Comparison of ENCODE assay signal across 9 cellular contexts in genomic region chr6:13012977-13013680, GRCh38.
DNase-seq lines count a peak whose midpoint lies in the region; ATAC-seq and TF ChIP-seq lines count a peak whose summit lies in the region.
"Had no signal": no experiment of that assay in that cellular context is flagged by ENCODE, and none has a peak within 500 bp of the region (broad histone marks: within the 10 kb centered on the region; RNA-seq: fewer than 3 reads in every experiment).

No MANE protein-coding gene starts in this region.

- H3K27ac Mint-ChIP-seq in Caco-2 (ENCODE audit: unreplicated experiment) (no peak overlapping the region), natural killer cell (no peak overlapping the region)

- H3K4me3 ChIP-seq in Caco-2 (ENCODE audit: low read depth, low read length) (0 out of 2 replicates have a peak overlapping the region, but pooled peaks have one; percentile 11), esophagus muscularis mucosa (peak overlapping the region; percentile 52 to 62 (median 52))

- H3K4me1 ChIP-seq in Caco-2: peaks cover 14% of the 10 kb centered on the region; the same call in 1 of the 2 replicates
- peaks cover 20 to 31% (median 24%) of the 10 kb centered on the region in 4 donors for H3K4me1 ChIP-seq in esophagus muscularis mucosa

- H3K9me3 ChIP-seq in Caco-2 (no peaks in the 10 kb centered on the region), esophagus muscularis mucosa (no peaks in the 10 kb centered on the region)

- H3K36me3 Mint-ChIP-seq in Caco-2 (ENCODE audit: insufficient read depth, unreplicated experiment) (no peaks in the 10 kb centered on the region), natural killer cell (no peaks in the 10 kb centered on the region)

- no peak overlapping the region for H3K27ac ChIP-seq in esophagus muscularis mucosa (replicated peaks in 1 of 4)

- peak overlapping the region; percentile 67 for H3K4me3 Mint-ChIP-seq in Caco-2 (ENCODE audit: unreplicated experiment)
- H3K4me3 Mint-ChIP-seq in natural killer cell: peak overlapping the region; percentile 85

- CTCF ChIA-PET in Caco-2 (lab: Charles Lee): no interaction called here

- H3K4me1 Mint-ChIP-seq in Caco-2 (ENCODE audit: low read depth, unreplicated experiment) (peaks cover 15% of the 10 kb centered on the region), natural killer cell (peaks cover 0 to 6% of the 10 kb centered on the region in 2 donors)

- peak in 1 of 3 donors; percentile 54 for ATAC-seq in natural killer cell
- ATAC-seq: HCT116 had no signal

- H3K9me3 Mint-ChIP-seq in Caco-2 (ENCODE audit: unreplicated experiment): no peaks in the 10 kb centered on the region
- no peaks in the 10 kb centered on the region for H3K9me3 Mint-ChIP-seq in natural killer cell

- DNase-seq in Caco-2: no peak
- peak; percentile 18 for DNase-seq in NCI-H2171 (lab: John Stamatoyannopoulos, UW)
- peak; percentile 86 for DNase-seq in esophagus muscularis mucosa (ENCODE audit: extremely low spot score)
- DNase-seq in natural killer cell: no peak
- no peak for DNase-seq in MV-4-11 (lab: John Stamatoyannopoulos, UW)
- no peak for DNase-seq in NCI-H2107 treated with DMSO at 0.1 percent for 48 hours (lab: John Stamatoyannopoulos, UW; ENCODE audit: unreplicated experiment)
- DNase-seq in cortex of kidney (lab: John Stamatoyannopoulos, UW): no peak
- no peak for DNase-seq in stimulated activated CD4-positive, alpha-beta T cell treated with anti-CD3 and anti-CD28 coated beads, Interleukin-1b, Interleukin-23, amount 100 ng/mL, for 48 hours

- 15% methylated on average over 20 of the region's 21 CpGs for WGBS in esophagus muscularis mucosa

- no peaks in the 10 kb centered on the region for H3K36me3 ChIP-seq in Caco-2 (ENCODE audit: control insufficient read depth, insufficient read depth, low read length)
- no peaks in the 10 kb centered on the region for H3K36me3 ChIP-seq in esophagus muscularis mucosa

- POLR2A ChIA-PET in Caco-2 (lab: Charles Lee): no interaction called here

- H3K27me3 Mint-ChIP-seq in Caco-2 (ENCODE audit: insufficient read depth, unreplicated experiment) (peaks cover 35% of the 10 kb centered on the region), natural killer cell (ENCODE audit: low read depth in 2 of 2) (peaks cover 39 to 60% of the 10 kb centered on the region in 2 donors)

- TF ChIP-seq CTCF in Caco-2 (IDR thresholded peaks at IDR 0.05; ENCODE audit: insufficient read depth in 1 of 2, low read depth in 1 of 2, low read length in 1 of 2, severe bottlenecking in 1 of 2, unreplicated experiment in 1 of 2): no peak
- no peak for TF ChIP-seq CTCF in esophagus muscularis mucosa (IDR thresholded peaks at IDR 0.05)
- TF ChIP-seq CTCF in natural killer cell (IDR thresholded peaks at IDR 0.05): no peak

- BruUV-seq in Caco-2 (replicated peaks; lab: Mats Ljungman, UMichigan): no TSS peak

- TF ChIP-seq EP300 in esophagus muscularis mucosa (IDR thresholded peaks at IDR 0.05): no peak

- intact Hi-C loops in Caco-2 (cut with micrococcal nuclease; ENCODE audit: unreplicated experiment): no loop called here
- intact Hi-C loops in esophagus muscularis mucosa (cut with DNase I): no loop called here
- intact Hi-C loops in natural killer cell (cut with micrococcal nuclease): no loop called here

- no peak for TF ChIP-seq POLR2A in esophagus muscularis mucosa (IDR thresholded peaks at IDR 0.05; ENCODE audit: low read depth)

- peaks cover 5% of the 10 kb centered on the region for H3K27me3 ChIP-seq in Caco-2 (replicated peaks; ENCODE audit: control insufficient read depth, insufficient read depth, low read length)
- H3K27me3 ChIP-seq in esophagus muscularis mucosa: peaks cover 0 to 63% (median 22%) of the 10 kb centered on the region in 4 donors

Comparison
In these comparisons a context has a peak if more than half of its experiments do, and no peak if none do; other contexts are left out.
1. DNase-seq: peak in NCI-H2171 (single experiment) and esophagus muscularis mucosa (single experiment); none in Caco-2 (0 of 2), natural killer cell (single experiment), MV-4-11 (single experiment), NCI-H2107 treated with DMSO at 0.1 percent for 48 hours (single experiment), cortex of kidney (single experiment) and stimulated activated CD4-positive, alpha-beta T cell treated with anti-CD3 and anti-CD28 coated beads, Interleukin-1b, Interleukin-23, amount 100 ng/mL, for 48 hours (single experiment).